14 cellular contexts compared by ENCODE assay signal in the genomic region with DNA sequence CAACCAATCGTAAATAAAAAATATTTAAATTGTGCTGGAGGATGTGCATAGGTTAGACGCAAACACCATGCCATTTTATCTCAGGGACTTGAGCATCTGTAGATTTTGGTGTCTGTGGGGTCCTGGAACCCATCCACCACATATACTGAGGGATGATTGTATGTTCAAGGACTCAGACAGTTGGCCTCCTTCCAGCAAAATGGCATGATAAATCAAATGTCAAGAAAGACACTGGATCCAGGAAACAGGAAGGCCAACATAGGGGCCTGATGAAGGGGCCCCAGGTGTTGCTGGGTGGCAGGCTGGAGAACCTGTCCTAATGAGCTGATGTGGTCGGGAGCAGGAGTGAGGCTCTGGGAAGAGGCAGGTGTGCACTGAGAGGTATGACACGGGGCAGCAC.
"Had no signal": no experiment of that assay in that cellular context is flagged by ENCODE, and none has a peak within 500 bp of the region (broad histone marks: within the 10 kb centered on the region; RNA-seq: fewer than 3 reads in every experiment).

No MANE protein-coding gene starts in this region.

- H3K4me1 ChIP-seq: foreskin keratinocyte, heart left ventricle, stomach had no signal

- H3K36me3 ChIP-seq: cardiac muscle cell, heart left ventricle, neutrophil, stomach, thoracic aorta had no signal

- H3K9me3 ChIP-seq: neutrophil, thoracic aorta had no signal

- ATAC-seq: activated CD8-positive, alpha-beta T cell treated with anti-CD3 and anti-CD28 coated beads for 36 hours; activated naive CD8-positive, alpha-beta T cell treated with anti-CD3 and anti-CD28 coated beads, Interleukin-2, amount 50 U/mL, for 24 hours; foreskin keratinocyte; heart left ventricle; naive thymus-derived CD8-positive, alpha-beta T cell had no signal

- DNase-seq: activated CD4-positive, alpha-beta T cell treated with anti-CD3 and anti-CD28 coated beads for 4 hours; activated CD8-positive, alpha-beta memory T cell treated with anti-CD3 and anti-CD28 coated beads, Interleukin-2, amount 50 U/mL, for 48 hours; activated CD8-positive, alpha-beta T cell treated with anti-CD3 and anti-CD28 coated beads for 36 hours; activated naive CD8-positive, alpha-beta T cell treated with anti-CD3 and anti-CD28 coated beads, Interleukin-2, amount 50 U/mL, for 24 hours; foreskin keratinocyte; heart left ventricle; naive thymus-derived CD8-positive, alpha-beta T cell; posterior cingulate gyrus; stomach had no signal

- H3K27me3 ChIP-seq: cardiac muscle cell, foreskin keratinocyte, neutrophil, stomach had no signal

- H3K27ac ChIP-seq: cardiac muscle cell, foreskin keratinocyte, heart left ventricle, neutrophil, stomach, thoracic aorta had no signal

- H3K4me3 ChIP-seq: cardiac muscle cell, heart left ventricle, stomach, thoracic aorta had no signal

- FAIRE-seq: islet of Langerhans, urothelium cell line had no signal
